8 cellular contexts compared by ENCODE assay signal in the genomic region with DNA sequence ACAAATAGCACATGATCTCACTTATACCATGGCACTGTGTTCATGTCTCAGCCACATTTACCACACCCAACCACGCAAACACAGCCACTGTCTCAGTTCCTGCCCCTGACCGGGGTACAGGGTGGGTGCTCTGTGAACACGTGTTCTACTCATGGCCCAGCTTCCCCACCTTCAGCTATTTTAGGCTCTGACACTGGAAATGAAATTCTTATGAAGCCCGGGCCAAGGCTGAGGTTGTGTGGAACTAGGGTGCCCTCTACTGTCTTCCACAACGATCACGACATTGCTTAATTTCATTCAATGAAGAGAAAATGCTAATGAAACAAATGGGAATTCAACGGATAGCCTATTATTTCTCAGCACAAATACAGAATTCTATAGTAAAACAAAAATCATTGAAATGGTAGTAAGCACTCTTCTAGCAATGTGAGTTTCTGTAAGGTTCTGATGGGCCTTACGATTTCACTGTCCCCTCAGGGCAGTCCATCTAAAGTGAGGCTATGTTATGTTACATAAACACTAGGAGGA. TPM values are rescaled to one million over a fixed set of nuclear protein-coding genes. Genes with fewer than 3 reads are reported as not detected.
A peak's percentile ranks its signal among the peaks of the same experiment; 100 is the strongest.
DNase-seq lines count a peak whose midpoint lies in the region; ATAC-seq and TF ChIP-seq lines count a peak whose summit lies in the region.

No MANE protein-coding gene starts in this region.

- peak overlapping the region; percentile 55 for H4K91ac ChIP-seq in mesenchymal stem cell (ENCODE audit: low read length)

- H3K4me3 ChIP-seq in mesenchymal stem cell (ENCODE audit: insufficient read depth in 1 of 2, low read depth in 1 of 2, low read length in 2 of 2) = no peak overlapping the region

- ATAC-seq in activated CD8-positive, alpha-beta T cell treated with anti-CD3 and anti-CD28 coated beads for 36 hours = no peak
- no peak for ATAC-seq in activated CD8-positive, alpha-beta T cell treated with anti-CD3 and anti-CD28 coated beads, Interleukin-2, amount 10 ng/mL, durations not matched to agents 7 days and 5 days
- ATAC-seq in activated CD4-positive, CD25-positive, alpha-beta regulatory T cell treated with anti-CD3 and anti-CD28 coated beads, Interleukin-2, amount 50 U/mL, for 24 hours = no peak

- H3K36me3 ChIP-seq in mesenchymal stem cell (ENCODE audit: control insufficient read depth in 1 of 2, insufficient read depth in 2 of 2, low read depth in 1 of 2, low read length in 2 of 2) = no peaks in the 10 kb centered on the region

- H2AFZ ChIP-seq in mesenchymal stem cell (ENCODE audit: low read depth, low read length) = no peak overlapping the region

- H2BK5ac ChIP-seq in mesenchymal stem cell (ENCODE audit: low read depth, low read length, poor library complexity, severe bottlenecking) = no peak overlapping the region

- intact Hi-C loops in activated CD8-positive, alpha-beta T cell treated with anti-CD3 and anti-CD28 coated beads for 36 hours (cut with micrococcal nuclease) = no loop called here

- H3K14ac ChIP-seq in mesenchymal stem cell (ENCODE audit: low read length in 2 of 2) = no peak overlapping the region

- no peak overlapping the region for H4K8ac ChIP-seq in mesenchymal stem cell (ENCODE audit: low read length)

- H3K4me3 Mint-ChIP-seq in activated CD8-positive, alpha-beta T cell treated with anti-CD3 and anti-CD28 coated beads for 36 hours = no peak overlapping the region
- no peak overlapping the region for H3K4me3 Mint-ChIP-seq in activated CD8-positive, alpha-beta T cell treated with anti-CD3 and anti-CD28 coated beads, Interleukin-2, amount 10 ng/mL, durations not matched to agents 7 days and 5 days
- no peak overlapping the region for H3K4me3 Mint-ChIP-seq in chondrocyte (ENCODE audit: unreplicated experiment)

- no peak overlapping the region for H3K27ac Mint-ChIP-seq in activated CD8-positive, alpha-beta T cell treated with anti-CD3 and anti-CD28 coated beads for 36 hours
- H3K27ac Mint-ChIP-seq in activated CD8-positive, alpha-beta T cell treated with anti-CD3 and anti-CD28 coated beads, Interleukin-2, amount 10 ng/mL, durations not matched to agents 7 days and 5 days = no peak overlapping the region
- no peak overlapping the region for H3K27ac Mint-ChIP-seq in chondrocyte (ENCODE audit: unreplicated experiment)

- TF ChIP-seq CTCF in activated CD8-positive, alpha-beta T cell treated with anti-CD3 and anti-CD28 coated beads for 36 hours (IDR thresholded peaks at IDR 0.05) = peak; percentile 32
- peak; percentile 87 for TF ChIP-seq CTCF in chondrocyte (IDR thresholded peaks at IDR 0.05)

- peak; percentile 11 for DNase-seq in activated CD8-positive, alpha-beta T cell treated with anti-CD3 and anti-CD28 coated beads for 36 hours
- DNase-seq in activated CD8-positive, alpha-beta T cell treated with anti-CD3 and anti-CD28 coated beads, Interleukin-2, amount 10 ng/mL, durations not matched to agents 7 days and 5 days = no peak
- peak; percentile 12 for DNase-seq in NCI-H345 (lab: John Stamatoyannopoulos, UW)
- DNase-seq in chondrocyte (ENCODE audit: low spot score) = no peak
- peak; percentile 12 for DNase-seq in mesenchymal stem cell
- DNase-seq in activated effector memory CD4-positive, alpha-beta T cell treated with Interleukin-2 at 50 U/mL for 16 hours = no peak
- DNase-seq in GOT3 (lab: John Stamatoyannopoulos, UW) = no peak

- 25% methylated on average over 4 of the region's 8 CpGs for WGBS in mesenchymal stem cell

- H3K36me3 Mint-ChIP-seq in activated CD8-positive, alpha-beta T cell treated with anti-CD3 and anti-CD28 coated beads for 36 hours (ENCODE audit: low read depth) = no peaks in the 10 kb centered on the region
- no peaks in the 10 kb centered on the region for H3K36me3 Mint-ChIP-seq in activated CD8-positive, alpha-beta T cell treated with anti-CD3 and anti-CD28 coated beads, Interleukin-2, amount 10 ng/mL, durations not matched to agents 7 days and 5 days (ENCODE audit: low read depth)
- H3K36me3 Mint-ChIP-seq in chondrocyte (ENCODE audit: low read depth) = no peaks in the 10 kb centered on the region

- CTCF ChIA-PET in activated CD8-positive, alpha-beta T cell treated with anti-CD3 and anti-CD28 coated beads for 36 hours (lab: Charles Lee) = interaction anchor here (0.7 to 1.5 kb wide), 2 partner anchors 26 to 62 kb away, joined by 3 to 6 read pairs; no protein-coding TSS in a partner anchor
- CTCF ChIA-PET in activated CD8-positive, alpha-beta T cell treated with anti-CD3 and anti-CD28 coated beads, Interleukin-2, amount 10 ng/mL, durations not matched to agents 7 days and 5 days (lab: Charles Lee) = interaction anchor here (1.1 kb wide), 1 partner anchor 1356 kb away, joined by 4 read pairs; no protein-coding TSS in a partner anchor

- no peak overlapping the region for H3K4ac ChIP-seq in mesenchymal stem cell (ENCODE audit: low read depth in 1 of 2, low read length in 2 of 2)

- no peak overlapping the region for H2BK120ac ChIP-seq in mesenchymal stem cell (ENCODE audit: low read depth, low read length)

- H3K27me3 ChIP-seq in mesenchymal stem cell (ENCODE audit: control insufficient read depth in 1 of 2, insufficient read depth in 1 of 2, low read length in 2 of 2) = peaks cover 27 to 44% of the 10 kb centered on the region in 2 experiments

- H3K9me3 Mint-ChIP-seq in activated CD8-positive, alpha-beta T cell treated with anti-CD3 and anti-CD28 coated beads for 36 hours = no peaks in the 10 kb centered on the region
- no peaks in the 10 kb centered on the region for H3K9me3 Mint-ChIP-seq in activated CD8-positive, alpha-beta T cell treated with anti-CD3 and anti-CD28 coated beads, Interleukin-2, amount 10 ng/mL, durations not matched to agents 7 days and 5 days (ENCODE audit: insufficient read depth)
- H3K9me3 Mint-ChIP-seq in chondrocyte (ENCODE audit: low read depth) = no peaks in the 10 kb centered on the region

- H2BK12ac ChIP-seq in mesenchymal stem cell (ENCODE audit: low read length in 2 of 2) = no peak overlapping the region

- peaks cover 3% of the 10 kb centered on the region for H3K9me3 ChIP-seq in mesenchymal stem cell (ENCODE audit: control insufficient read depth, low read length)

- POLR2A ChIA-PET in activated CD8-positive, alpha-beta T cell treated with anti-CD3 and anti-CD28 coated beads for 36 hours (lab: Charles Lee) = no interaction called here
- POLR2A ChIA-PET in activated CD8-positive, alpha-beta T cell treated with anti-CD3 and anti-CD28 coated beads, Interleukin-2, amount 10 ng/mL, durations not matched to agents 7 days and 5 days (lab: Charles Lee) = no interaction called here

- no peak overlapping the region for H2BK15ac ChIP-seq in mesenchymal stem cell (ENCODE audit: low read depth, poor library complexity, severe bottlenecking)

- peaks cover 11% of the 10 kb centered on the region for H3K4me1 ChIP-seq in mesenchymal stem cell (ENCODE audit: control insufficient read depth, insufficient read depth, low read depth, low read length)

- no peak overlapping the region for H3K4me2 ChIP-seq in mesenchymal stem cell (ENCODE audit: low read length, poor library complexity, severe bottlenecking)

- H3K79me1 ChIP-seq in mesenchymal stem cell (replicated peaks; ENCODE audit: low read length, poor library complexity, severe bottlenecking) = no peaks in the 10 kb centered on the region

- H3K23ac ChIP-seq in mesenchymal stem cell (ENCODE audit: low read length in 2 of 2) = no peak overlapping the region

- peaks cover 24% of the 10 kb centered on the region for H3K27me3 Mint-ChIP-seq in activated CD8-positive, alpha-beta T cell treated with anti-CD3 and anti-CD28 coated beads for 36 hours
- peaks cover 28% of the 10 kb centered on the region for H3K27me3 Mint-ChIP-seq in activated CD8-positive, alpha-beta T cell treated with anti-CD3 and anti-CD28 coated beads, Interleukin-2, amount 10 ng/mL, durations not matched to agents 7 days and 5 days (ENCODE audit: low read depth)
- peaks cover 35% of the 10 kb centered on the region for H3K27me3 Mint-ChIP-seq in chondrocyte (ENCODE audit: low read depth)

- H3K9ac ChIP-seq in mesenchymal stem cell (ENCODE audit: low read length) = no peak overlapping the region

- no peak overlapping the region for H3K27ac ChIP-seq in mesenchymal stem cell (ENCODE audit: low read length, poor library complexity, severe bottlenecking)

- no peak overlapping the region for H2AK5ac ChIP-seq in mesenchymal stem cell (ENCODE audit: low read length, severe bottlenecking)

- no peaks in the 10 kb centered on the region for H3K4me1 Mint-ChIP-seq in activated CD8-positive, alpha-beta T cell treated with anti-CD3 and anti-CD28 coated beads for 36 hours (ENCODE audit: low read depth)
- no peaks in the 10 kb centered on the region for H3K4me1 Mint-ChIP-seq in activated CD8-positive, alpha-beta T cell treated with anti-CD3 and anti-CD28 coated beads, Interleukin-2, amount 10 ng/mL, durations not matched to agents 7 days and 5 days (ENCODE audit: low read depth)
- H3K4me1 Mint-ChIP-seq in chondrocyte (ENCODE audit: low read depth) = peaks cover 13% of the 10 kb centered on the region

- no peak overlapping the region for H3K18ac ChIP-seq in mesenchymal stem cell (ENCODE audit: low read depth in 1 of 2, low read length in 2 of 2)

RNA-seq across cellular contexts. Expression of gene GABRA5, which starts 2.1 kb away (rescaled TPM):
- total RNA-seq in activated CD8-positive, alpha-beta T cell treated with anti-CD3 and anti-CD28 coated beads for 36 hours = not detected
- total RNA-seq in activated CD8-positive, alpha-beta T cell treated with anti-CD3 and anti-CD28 coated beads, Interleukin-2, amount 10 ng/mL, durations not matched to agents 7 days and 5 days = not detected
- 0.30 to 0.46 TPM in 2 of 3 replicates, not detected in the other for total RNA-seq in chondrocyte
- not detected for polyA plus RNA-seq in mesenchymal stem cell (2013, experiment 1 of 2)
- polyA plus RNA-seq in mesenchymal stem cell (2013, experiment 2 of 2) = not detected

Comparison
In these comparisons a context has a peak if more than half of its experiments do, and no peak if none do; other contexts are left out.
1. DNase-seq: peak in activated CD8-positive, alpha-beta T cell treated with anti-CD3 and anti-CD28 coated beads for 36 hours (single experiment), NCI-H345 (single experiment) and mesenchymal stem cell (single experiment); none in activated CD8-positive, alpha-beta T cell treated with anti-CD3 and anti-CD28 coated beads, Interleukin-2, amount 10 ng/mL, durations not matched to agents 7 days and 5 days (single experiment), chondrocyte (single experiment), activated effector memory CD4-positive, alpha-beta T cell treated with Interleukin-2 at 50 U/mL for 16 hours (single experiment) and GOT3 (single experiment).